ENCODE assay signal across 1 cellular context in the genomic region with DNA sequence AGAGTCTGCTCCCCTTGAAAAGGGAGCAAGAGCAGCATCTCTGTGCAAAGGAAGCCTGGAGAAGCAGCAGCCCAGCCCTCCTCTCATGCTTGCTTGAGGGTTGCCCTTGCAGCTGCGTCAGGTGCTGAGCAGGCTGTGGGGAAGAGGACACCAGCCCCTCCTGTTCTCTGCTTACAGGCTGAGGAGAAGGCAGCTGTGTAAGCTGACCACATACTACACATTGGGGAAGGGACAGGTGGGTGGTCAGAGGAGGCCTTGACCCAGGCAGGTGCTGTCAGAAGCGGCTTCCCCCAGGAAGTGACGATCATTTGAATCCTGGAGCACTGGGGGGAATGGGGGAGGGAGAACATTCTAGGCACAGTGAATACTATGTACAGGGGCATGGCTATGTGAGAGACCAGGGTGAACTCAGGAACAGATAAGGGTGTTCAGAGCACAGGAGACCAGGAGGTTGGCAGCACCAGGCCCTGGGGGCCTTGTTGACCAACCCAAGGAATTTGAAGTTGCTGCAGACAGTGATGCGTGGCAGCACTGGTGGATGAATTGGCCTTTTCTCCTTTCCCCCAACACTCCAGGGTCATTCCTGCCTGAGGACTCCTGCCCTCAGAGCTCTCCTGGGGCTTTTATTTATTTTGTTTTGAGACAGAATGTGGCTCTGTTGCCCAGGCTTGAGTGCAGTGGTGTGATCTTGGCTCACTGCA.
TF ChIP-seq lines count a peak whose summit lies in the region.

No MANE protein-coding gene starts in this region.

TF ChIP-seq in GM12878, 131 proteins besides CTCF, POLR2A, EP300 and RAD21:
- TF ChIP-seq RUNX3 (IDR thresholded peaks at IDR 0.05; ENCODE audit: low read length) (peak; percentile 17; the same call in 1 of the 2 replicates), ZZZ3 (IDR thresholded peaks at IDR 0.05; ENCODE audit: control insufficient read depth, insufficient read length, low read depth) (no peak), ZSCAN29 (IDR thresholded peaks at IDR 0.05) (no peak), TCF12 (IDR thresholded peaks at IDR 0.05; ENCODE audit: low read depth, low read length) (peak; percentile 61; the same call in 1 of the 2 replicates), RBBP5 (conservative IDR thresholded peaks at IDR 0.05) (no peak), CREM (IDR thresholded peaks at IDR 0.05; ENCODE audit: low read depth) (peak; percentile 45; the same call in 1 of the 2 replicates)
TF ChIP-seq in GM12878: peak in this region for 3.
